1 cellular context compared by ENCODE assay signal in genomic region chrX:78103656-78104446, GRCh38.
A peak's percentile ranks its signal among the peaks of the same experiment; 100 is the strongest.
TF ChIP-seq lines count a peak whose summit lies in the region.

Gene PGK1 (plus strand): TSS chrX:78104248. CDS start chrX:78104341, 93 bp downstream.

TF ChIP-seq in HepG2, 621 proteins besides CTCF, POLR2A, EP300 and RAD21 (continued from another document and continues in another):
- TF ChIP-seq ZNF800 (CRISPR knock-in tag; IDR thresholded peaks at IDR 0.05) (0 out of 2 replicates have a peak, but pooled peaks have one; percentile 30), ZNF501 (CRISPR knock-in tag; IDR thresholded peaks at IDR 0.05) (peak; percentile 80), ZNF207 (IDR thresholded peaks at IDR 0.05; ENCODE audit: borderline replicate concordance) (no peak), ZBTB20 (CRISPR knock-in tag; IDR thresholded peaks at IDR 0.05; ENCODE audit: borderline replicate concordance, low read depth) (peak; percentile 51; the same call in 1 of the 2 replicates), ZNF430 (CRISPR knock-in tag; IDR thresholded peaks at IDR 0.05) (peak; percentile 90; the same call in 1 of the 2 replicates), ADNP (CRISPR knock-in tag; IDR thresholded peaks at IDR 0.05) (no peak), GABPA (IDR thresholded peaks at IDR 0.05; ENCODE audit: low read depth, low read length) (peak; percentile 76), GABPA (CRISPR knock-in tag; IDR thresholded peaks at IDR 0.05; ENCODE audit: low read depth) (peak; percentile 91), CENPT (CRISPR knock-in tag; IDR thresholded peaks at IDR 0.05; ENCODE audit: low read depth) (no peak), GABPB1 (CRISPR knock-in tag; IDR thresholded peaks at IDR 0.05) (peak; percentile 96), KMT2B (CRISPR knock-in tag; IDR thresholded peaks at IDR 0.05) (peak; percentile 82), MLX (CRISPR knock-in tag; IDR thresholded peaks at IDR 0.05) (0 out of 2 replicates have a peak, but pooled peaks have one; percentile 63), FOXJ3 (CRISPR knock-in tag; IDR thresholded peaks at IDR 0.05; ENCODE audit: borderline replicate concordance) (0 out of 2 replicates have a peak, but pooled peaks have one; percentile 21), KLF12 (CRISPR knock-in tag; IDR thresholded peaks at IDR 0.05; ENCODE audit: borderline replicate concordance) (peak; percentile 75; the same call in 1 of the 2 replicates), NFKB2 (CRISPR knock-in tag; IDR thresholded peaks at IDR 0.05; ENCODE audit: borderline replicate concordance) (peak; percentile 71; the same call in 1 of the 2 replicates), PATZ1 (CRISPR knock-in tag; IDR thresholded peaks at IDR 0.05) (peak; percentile 72), ARNT2 (CRISPR knock-in tag; IDR thresholded peaks at IDR 0.05; ENCODE audit: low read depth) (peak; percentile 85), MAFK (conservative IDR thresholded peaks at IDR 0.05 in 1 of 2, IDR thresholded peaks at IDR 0.05 in 1 of 2; ENCODE audit: low read length in 2 of 2) (no peak), ZNF850 (CRISPR knock-in tag; conservative IDR thresholded peaks at IDR 0.05) (no peak), ARID4A (CRISPR knock-in tag; IDR thresholded peaks at IDR 0.05; ENCODE audit: borderline replicate concordance) (peak; percentile 88), ZZZ3 (CRISPR knock-in tag; IDR thresholded peaks at IDR 0.05; ENCODE audit: borderline replicate concordance) (no peak; the same call in 1 of the 2 replicates), MNT (IDR thresholded peaks at IDR 0.05) (peak; percentile 45; the same call in 1 of the 2 replicates), ZSCAN22 (CRISPR knock-in tag; IDR thresholded peaks at IDR 0.05) (no peak), ZNF264 (CRISPR knock-in tag; IDR thresholded peaks at IDR 0.05) (0 out of 2 replicates have a peak, but pooled peaks have one; percentile 52), ZNF432 (CRISPR knock-in tag; IDR thresholded peaks at IDR 0.05; ENCODE audit: borderline replicate concordance) (no peak)
- TF ChIP-seq, protein P1, sequence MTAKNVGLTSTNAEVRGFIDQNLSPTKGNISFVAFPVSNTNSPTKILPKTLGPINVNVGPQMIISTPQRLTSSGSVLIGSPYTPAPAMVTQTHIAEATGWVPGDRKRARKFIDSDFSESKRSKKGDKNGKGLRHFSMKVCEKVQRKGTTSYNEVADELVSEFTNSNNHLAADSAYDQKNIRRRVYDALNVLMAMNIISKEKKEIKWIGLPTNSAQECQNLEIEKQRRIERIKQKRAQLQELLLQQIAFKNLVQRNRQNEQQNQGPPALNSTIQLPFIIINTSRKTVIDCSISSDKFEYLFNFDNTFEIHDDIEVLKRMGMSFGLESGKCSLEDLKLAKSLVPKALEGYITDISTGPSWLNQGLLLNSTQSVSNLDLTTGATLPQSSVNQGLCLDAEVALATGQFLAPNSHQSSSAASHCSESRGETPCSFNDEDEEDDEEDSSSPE (CRISPR knock-in tag; IDR thresholded peaks at IDR 0.05), result peak; percentile 81; the same call in 1 of the 2 replicates
- TF ChIP-seq, protein P2, sequence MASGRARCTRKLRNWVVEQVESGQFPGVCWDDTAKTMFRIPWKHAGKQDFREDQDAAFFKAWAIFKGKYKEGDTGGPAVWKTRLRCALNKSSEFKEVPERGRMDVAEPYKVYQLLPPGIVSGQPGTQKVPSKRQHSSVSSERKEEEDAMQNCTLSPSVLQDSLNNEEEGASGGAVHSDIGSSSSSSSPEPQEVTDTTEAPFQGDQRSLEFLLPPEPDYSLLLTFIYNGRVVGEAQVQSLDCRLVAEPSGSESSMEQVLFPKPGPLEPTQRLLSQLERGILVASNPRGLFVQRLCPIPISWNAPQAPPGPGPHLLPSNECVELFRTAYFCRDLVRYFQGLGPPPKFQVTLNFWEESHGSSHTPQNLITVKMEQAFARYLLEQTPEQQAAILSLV (CRISPR knock-in tag; IDR thresholded peaks at IDR 0.05; ENCODE audit: borderline replicate concordance), result peak; percentile 32; the same call in 1 of the 2 replicates
- TF ChIP-seq, protein P3, sequence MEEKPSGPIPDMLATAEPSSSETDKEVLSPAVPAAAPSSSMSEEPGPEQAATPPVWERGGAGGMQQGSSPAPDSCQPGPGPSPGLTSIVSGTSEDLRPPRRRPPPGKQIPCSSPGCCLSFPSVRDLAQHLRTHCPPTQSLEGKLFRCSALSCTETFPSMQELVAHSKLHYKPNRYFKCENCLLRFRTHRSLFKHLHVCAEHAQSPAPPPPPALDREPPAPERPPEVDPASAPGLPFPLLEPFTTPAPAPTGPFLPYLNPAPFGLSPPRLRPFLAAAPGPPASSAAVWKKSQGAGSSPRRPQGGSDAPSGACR (CRISPR knock-in tag; IDR thresholded peaks at IDR 0.05), result no peak; the same call in 1 of the 2 replicates
- TF ChIP-seq, protein P4, sequence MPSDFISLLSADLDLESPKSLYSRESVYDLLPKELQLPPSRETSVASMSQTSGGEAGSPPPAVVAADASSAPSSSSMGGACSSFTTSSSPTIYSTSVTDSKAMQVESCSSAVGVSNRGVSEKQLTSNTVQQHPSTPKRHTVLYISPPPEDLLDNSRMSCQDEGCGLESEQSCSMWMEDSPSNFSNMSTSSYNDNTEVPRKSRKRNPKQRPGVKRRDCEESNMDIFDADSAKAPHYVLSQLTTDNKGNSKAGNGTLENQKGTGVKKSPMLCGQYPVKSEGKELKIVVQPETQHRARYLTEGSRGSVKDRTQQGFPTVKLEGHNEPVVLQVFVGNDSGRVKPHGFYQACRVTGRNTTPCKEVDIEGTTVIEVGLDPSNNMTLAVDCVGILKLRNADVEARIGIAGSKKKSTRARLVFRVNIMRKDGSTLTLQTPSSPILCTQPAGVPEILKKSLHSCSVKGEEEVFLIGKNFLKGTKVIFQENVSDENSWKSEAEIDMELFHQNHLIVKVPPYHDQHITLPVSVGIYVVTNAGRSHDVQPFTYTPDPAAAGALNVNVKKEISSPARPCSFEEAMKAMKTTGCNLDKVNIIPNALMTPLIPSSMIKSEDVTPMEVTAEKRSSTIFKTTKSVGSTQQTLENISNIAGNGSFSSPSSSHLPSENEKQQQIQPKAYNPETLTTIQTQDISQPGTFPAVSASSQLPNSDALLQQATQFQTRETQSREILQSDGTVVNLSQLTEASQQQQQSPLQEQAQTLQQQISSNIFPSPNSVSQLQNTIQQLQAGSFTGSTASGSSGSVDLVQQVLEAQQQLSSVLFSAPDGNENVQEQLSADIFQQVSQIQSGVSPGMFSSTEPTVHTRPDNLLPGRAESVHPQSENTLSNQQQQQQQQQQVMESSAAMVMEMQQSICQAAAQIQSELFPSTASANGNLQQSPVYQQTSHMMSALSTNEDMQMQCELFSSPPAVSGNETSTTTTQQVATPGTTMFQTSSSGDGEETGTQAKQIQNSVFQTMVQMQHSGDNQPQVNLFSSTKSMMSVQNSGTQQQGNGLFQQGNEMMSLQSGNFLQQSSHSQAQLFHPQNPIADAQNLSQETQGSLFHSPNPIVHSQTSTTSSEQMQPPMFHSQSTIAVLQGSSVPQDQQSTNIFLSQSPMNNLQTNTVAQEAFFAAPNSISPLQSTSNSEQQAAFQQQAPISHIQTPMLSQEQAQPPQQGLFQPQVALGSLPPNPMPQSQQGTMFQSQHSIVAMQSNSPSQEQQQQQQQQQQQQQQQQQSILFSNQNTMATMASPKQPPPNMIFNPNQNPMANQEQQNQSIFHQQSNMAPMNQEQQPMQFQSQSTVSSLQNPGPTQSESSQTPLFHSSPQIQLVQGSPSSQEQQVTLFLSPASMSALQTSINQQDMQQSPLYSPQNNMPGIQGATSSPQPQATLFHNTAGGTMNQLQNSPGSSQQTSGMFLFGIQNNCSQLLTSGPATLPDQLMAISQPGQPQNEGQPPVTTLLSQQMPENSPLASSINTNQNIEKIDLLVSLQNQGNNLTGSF (CRISPR knock-in tag; IDR thresholded peaks at IDR 0.05), result 0 out of 2 replicates have a peak, but pooled peaks have one; percentile 68
